Comparison of ENCODE assay signal across 9 cellular contexts in genomic region chr13:27006519-27007161, GRCh38.
A peak's percentile ranks its signal among the peaks of the same experiment; 100 is the strongest.
DNase-seq lines count a peak whose midpoint lies in the region; ATAC-seq and TF ChIP-seq lines count a peak whose summit lies in the region.
"Had no signal": no experiment of that assay in that cellular context is flagged by ENCODE, and none has a peak within 500 bp of the region (broad histone marks: within the 10 kb centered on the region; RNA-seq: fewer than 3 reads in every experiment).

No MANE protein-coding gene starts in this region.

- TF ChIP-seq CTCF in foreskin keratinocyte (conservative IDR thresholded peaks at IDR 0.05), result no peak

- ATAC-seq in foreskin keratinocyte (peak; percentile 70), HG03280 (IDR thresholded peaks at IDR 0.05; ENCODE audit: unreplicated experiment) (no peak), GM18505 (IDR thresholded peaks at IDR 0.05; ENCODE audit: unreplicated experiment) (no peak)

- no peak for TF ChIP-seq POLR2A in GM18505 (IDR thresholded peaks at IDR 0.05; ENCODE audit: borderline replicate concordance, extremely low read depth, insufficient read depth, insufficient read length)

- H3K4me1 ChIP-seq in foreskin keratinocyte, result no peaks in the 10 kb centered on the region

- H3K27me3 ChIP-seq in foreskin keratinocyte, result peaks cover 55% of the 10 kb centered on the region

- H3K27ac ChIP-seq in foreskin keratinocyte, result no peak overlapping the region
- H3K27ac ChIP-seq: 22Rv1 had no signal

- DNase-seq in DMS153 (lab: John Stamatoyannopoulos, UW), result peak; percentile 56
- no peak for DNase-seq in DMS153 treated with DMSO at 0.1 percent for 48 hours (lab: John Stamatoyannopoulos, UW; ENCODE audit: unreplicated experiment)
- peak; percentile 88 for DNase-seq in SHP77 (lab: John Stamatoyannopoulos, UW)
- DNase-seq in foreskin keratinocyte, result no peak
- peak; percentile 55 for DNase-seq in occipital lobe (lab: John Stamatoyannopoulos, UW)
- DNase-seq in stimulated activated CD4-positive, alpha-beta T cell treated with anti-CD3 and anti-CD28 coated beads, Interleukin-15, amount 100 ng/mL, for 24 hours, result no peak

Comparison
In these comparisons a context has a peak if more than half of its experiments do, and no peak if none do; other contexts are left out.
1. DNase-seq: peak in DMS153 (single experiment), SHP77 (2 of 2) and occipital lobe (single experiment); none in DMS153 treated with DMSO at 0.1 percent for 48 hours (single experiment), foreskin keratinocyte (0 of 2) and stimulated activated CD4-positive, alpha-beta T cell treated with anti-CD3 and anti-CD28 coated beads, Interleukin-15, amount 100 ng/mL, for 24 hours (single experiment).